18 cellular contexts compared by ENCODE assay signal in the genomic region with DNA sequence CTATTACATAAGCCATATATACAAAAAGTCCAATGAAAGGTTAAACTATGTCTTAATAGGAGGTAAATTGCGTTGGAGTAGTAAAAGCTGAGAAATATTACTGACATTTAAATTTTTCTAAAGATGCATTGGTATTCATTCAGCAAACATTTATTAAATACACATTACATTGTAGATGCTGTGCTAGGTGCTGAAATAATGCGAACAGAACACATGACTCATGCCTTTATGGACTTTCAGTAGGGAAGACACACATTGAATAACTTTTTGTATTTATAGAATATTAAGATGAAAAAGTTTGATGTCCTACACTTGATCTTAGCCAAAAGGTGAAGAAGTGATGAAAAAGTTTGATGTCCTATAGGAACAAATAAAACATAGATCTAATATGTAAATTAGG.
A peak's percentile ranks its signal among the peaks of the same experiment; 100 is the strongest.
DNase-seq lines count a peak whose midpoint lies in the region; ATAC-seq and TF ChIP-seq lines count a peak whose summit lies in the region.
"Had no signal": no experiment of that assay in that cellular context is flagged by ENCODE, and none has a peak within 500 bp of the region (broad histone marks: within the 10 kb centered on the region; RNA-seq: fewer than 3 reads in every experiment).

No MANE protein-coding gene starts in this region.

- no peaks in the 10 kb centered on the region for H3K27me3 Mint-ChIP-seq in chondrocyte (ENCODE audit: low read depth)
- H3K27me3 Mint-ChIP-seq: CD8-positive, alpha-beta memory T cell; IgD-negative memory B cell had no signal

- H3K4me1 ChIP-seq in PC-3 (ENCODE audit: insufficient read depth, low read length) = peaks cover 44% of the 10 kb centered on the region
- H3K4me1 ChIP-seq: BLaER1 treated with 17β-estradiol and CSF1 and Interleukin-3, amounts not matched to agents 10 nM and 100 nM had no signal

- H3F3A ChIP-seq in PC-3 (ENCODE audit: low read length, unreplicated experiment) = peaks cover 11% of the 10 kb centered on the region

- H2AFZ ChIP-seq in PC-3 (ENCODE audit: low read length) = no peak overlapping the region; the same call in 1 of the 2 replicates

- H3K79me2 ChIP-seq in PC-3 (ENCODE audit: low read length) = no peaks in the 10 kb centered on the region

- ATAC-seq in PC-3 = peak; percentile 76
- no peak for ATAC-seq in HG03439 (IDR thresholded peaks at IDR 0.05; ENCODE audit: unreplicated experiment)
- ATAC-seq in HG03139 (IDR thresholded peaks at IDR 0.05; ENCODE audit: unreplicated experiment) = no peak
- ATAC-seq: Right ventricle myocardium inferior had no signal

- POLR2A ChIA-PET in PC-3 (lab: Charles Lee; ENCODE audit: unreplicated experiment) = interaction anchor here (0.6 kb wide), 1 partner anchor 23 kb away, joined by 3 read pairs; no protein-coding TSS in a partner anchor

- TF ChIP-seq CTCF in PC-3 (conservative IDR thresholded peaks at IDR 0.05; ENCODE audit: low read depth, low read length) (no peak), chondrocyte (IDR thresholded peaks at IDR 0.05) (no peak), foreskin fibroblast (IDR thresholded peaks at IDR 0.05; ENCODE audit: low read depth, low read length) (no peak)

- CTCF ChIA-PET in PC-3 (lab: Charles Lee) = no interaction called here

- peaks cover 4% of the 10 kb centered on the region for H3K4me1 Mint-ChIP-seq in chondrocyte (ENCODE audit: low read depth)
- H3K4me1 Mint-ChIP-seq: CD8-positive, alpha-beta memory T cell; IgD-negative memory B cell had no signal

- peak overlapping the region; percentile 6 for H3K27ac Mint-ChIP-seq in chondrocyte (ENCODE audit: unreplicated experiment)
- H3K27ac Mint-ChIP-seq: CD8-positive, alpha-beta memory T cell; IgD-negative memory B cell had no signal

- H3K4me3 ChIP-seq in PC-3 (ENCODE audit: low read length) (peak overlapping the region; percentile 24; the same call in 1 of the 2 replicates), foreskin fibroblast (ENCODE audit: low read depth in 1 of 2, low read length in 2 of 2) (no peak overlapping the region)
- H3K4me3 ChIP-seq: BLaER1 treated with 17β-estradiol and CSF1 and Interleukin-3, amounts not matched to agents 10 nM and 100 nM; SK-N-MC had no signal

- H3K36me3 Mint-ChIP-seq in chondrocyte (ENCODE audit: low read depth) = no peaks in the 10 kb centered on the region

- no peaks in the 10 kb centered on the region for H3K9me3 ChIP-seq in PC-3 (ENCODE audit: low read length)
- H3K9me3 ChIP-seq: BLaER1 treated with 17β-estradiol and CSF1 and Interleukin-3, amounts not matched to agents 10 nM and 100 nM had no signal

- DNase-seq in EH (ENCODE audit: low read depth) = peak; percentile 44
- peak; percentile 64 for DNase-seq in PC-3
- DNase-seq in chondrocyte (ENCODE audit: low spot score) = no peak
- peak; percentile 28 to 55 for DNase-seq in foreskin fibroblast
- no peak for DNase-seq in AG20443 (ENCODE audit: low spot score)
- DNase-seq in NCI-H146 treated with DMSO at 0.1 percent for 48 hours (lab: John Stamatoyannopoulos, UW; ENCODE audit: unreplicated experiment) = no peak
- DNase-seq: CD8-positive, alpha-beta memory T cell; DND-41; Kasumi-1; NCI-H187 treated with DMSO at 0.1 percent for 48 hours; NCI-H2171 treated with DMSO at 0.1 percent for 48 hours; NCI-H774 had no signal

- no peaks in the 10 kb centered on the region for H3K9me3 Mint-ChIP-seq in chondrocyte (ENCODE audit: low read depth)

- H3K9ac ChIP-seq in PC-3 (ENCODE audit: low read length) = peak overlapping the region; percentile 42
- H3K9ac ChIP-seq: BLaER1 treated with 17β-estradiol and CSF1 and Interleukin-3, amounts not matched to agents 10 nM and 100 nM had no signal

- H3K4me2 ChIP-seq in PC-3 (ENCODE audit: low read length) = peak overlapping the region; percentile 65
- H3K4me2 ChIP-seq: BLaER1 treated with 17β-estradiol and CSF1 and Interleukin-3, amounts not matched to agents 10 nM and 100 nM had no signal

- intact Hi-C loops in PC-3 (cut with micrococcal nuclease) = loop anchor here (2.0 to 5.0 kb wide), 3 partner anchors 73 to 358 kb away; no protein-coding TSS in a partner anchor

- no peaks in the 10 kb centered on the region for H4K20me1 ChIP-seq in PC-3 (ENCODE audit: low read length)
- H4K20me1 ChIP-seq: BLaER1 treated with 17β-estradiol and CSF1 and Interleukin-3, amounts not matched to agents 10 nM and 100 nM had no signal

- H3K4me3 Mint-ChIP-seq in chondrocyte (ENCODE audit: unreplicated experiment) = no peak overlapping the region
- H3K4me3 Mint-ChIP-seq: CD8-positive, alpha-beta memory T cell had no signal

- H3K27me3 ChIP-seq in PC-3 (ENCODE audit: low read length) = no peaks in the 10 kb centered on the region
- H3K27me3 ChIP-seq: BLaER1 treated with 17β-estradiol and CSF1 and Interleukin-3, amounts not matched to agents 10 nM and 100 nM had no signal

- no TSS peak for BruUV-seq in PC-3 (replicated peaks; lab: Mats Ljungman, UMichigan)

- H3K27ac ChIP-seq in PC-3 (ENCODE audit: low read length) = peak overlapping the region; percentile 93
- H3K27ac ChIP-seq: BLaER1 treated with 17β-estradiol and CSF1 and Interleukin-3, amounts not matched to agents 10 nM and 100 nM; SK-N-MC had no signal

- no peaks in the 10 kb centered on the region for H3K36me3 ChIP-seq in PC-3 (ENCODE audit: low read depth, low read length)
- H3K36me3 ChIP-seq: BLaER1 treated with 17β-estradiol and CSF1 and Interleukin-3, amounts not matched to agents 10 nM and 100 nM had no signal

- no peaks in the 10 kb centered on the region for H3K9me2 ChIP-seq in PC-3 (replicated peaks; ENCODE audit: low read length)

Comparison
In these comparisons a context has a peak if more than half of its experiments do, and no peak if none do; other contexts are left out.
1. DNase-seq: peak in EH (single experiment), PC-3 (single experiment) and foreskin fibroblast (2 of 2); none in chondrocyte (single experiment), AG20443 (single experiment) and NCI-H146 treated with DMSO at 0.1 percent for 48 hours (single experiment).